In the genomic region with DNA sequence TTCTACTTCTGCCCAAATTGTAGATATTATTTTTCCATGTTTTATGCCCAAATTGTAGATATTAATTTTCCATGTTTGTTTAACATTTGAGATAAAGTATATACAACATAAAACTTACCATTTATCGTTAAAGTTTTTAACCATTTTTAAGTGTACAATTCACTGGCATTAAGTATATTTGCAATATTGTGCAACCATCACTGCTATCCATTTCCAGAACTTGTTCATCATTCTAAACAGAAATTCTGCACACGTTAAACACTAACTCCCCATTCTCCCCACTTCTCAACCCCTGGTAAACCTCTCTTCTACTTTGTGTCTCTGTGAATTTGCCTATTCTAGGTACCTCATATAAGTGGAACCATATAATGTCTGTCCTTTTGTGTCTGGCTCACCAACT, we compare ENCODE assay signal across 28 cellular contexts.
"Had no signal": no experiment of that assay in that cellular context is flagged by ENCODE, and none has a peak within 500 bp of the region (broad histone marks: within the 10 kb centered on the region; RNA-seq: fewer than 3 reads in every experiment).

No MANE protein-coding gene starts in this region.

- H3K27me3 ChIP-seq: brain microvascular endothelial cell, dorsolateral prefrontal cortex had no signal

- ATAC-seq: activated CD4-positive, alpha-beta T cell treated with anti-CD3 and anti-CD28 coated beads for 36 hours; activated CD8-positive, alpha-beta memory T cell treated with anti-CD3 and anti-CD28 coated beads, Interleukin-2, amount 10 ng/mL, durations not matched to agents 7 days and 5 days; activated CD8-positive, alpha-beta T cell treated with anti-CD3 and anti-CD28 coated beads, Interleukin-2, amount 10 ng/mL, durations not matched to agents 7 days and 5 days; activated T-helper 17 cell treated with anti-CD3 and anti-CD28 coated beads, Interleukin-2, amount 50 U/mL, for 72 hours; esophagus mucosa had no signal

- FAIRE-seq: astrocyte, bronchial epithelial cell, frontal cortex had no signal

- DNase-seq: activated CD4-positive, alpha-beta memory T cell treated with anti-CD3 and anti-CD28 coated beads for 36 hours; activated CD4-positive, alpha-beta T cell treated with anti-CD3 and anti-CD28 coated beads for 36 hours; activated CD4-positive, alpha-beta T cell treated with anti-CD3 and anti-CD28 coated beads, Interleukin-2, amount 10 ng/mL, durations not matched to agents 24 days and 14 days; activated CD4-positive, CD25-positive, alpha-beta regulatory T cell; activated CD4-positive, CD25-positive, alpha-beta regulatory T cell treated with anti-CD3 and anti-CD28 coated beads, Interleukin-2, amount 50 U/mL, for 72 hours; activated CD8-positive, alpha-beta memory T cell treated with anti-CD3 and anti-CD28 coated beads, Interleukin-2, amount 10 ng/mL, durations not matched to agents 7 days and 5 days; activated CD8-positive, alpha-beta memory T cell treated with anti-CD3 and anti-CD28 coated beads, Interleukin-2, amount 50 U/mL, for 4 hours; activated CD8-positive, alpha-beta T cell treated with anti-CD3 and anti-CD28 coated beads, Interleukin-2, amount 10 ng/mL, durations not matched to agents 7 days and 5 days; activated effector memory CD4-positive, alpha-beta T cell treated with Interleukin-2 at 50 U/mL for 16 hours; activated gamma-delta T cell treated with Interleukin-2 at 50 U/mL for 16 hours; activated naive CD4-positive, alpha-beta T cell treated with anti-CD3 and anti-CD28 coated beads, Interleukin-2, amount 50 U/mL, for 16 hours; activated naive CD4-positive, alpha-beta T cell treated with Interleukin-2 at 50 U/mL for 16 hours; activated T-cell treated with anti-CD3 and anti-CD28 coated beads, Interleukin-2, amount 50 U/mL, for 1 hour; amniotic stem cell; anterior cingulate cortex; brain microvascular endothelial cell; dorsolateral prefrontal cortex; effector memory CD4-positive, alpha-beta T cell; endodermal cell; foreskin fibroblast; head of caudate nucleus; T-helper 2 cell had no signal

- H3K36me3 ChIP-seq: brain microvascular endothelial cell had no signal

- H3K4me3 ChIP-seq: coronary artery had no signal

- H3K27ac ChIP-seq: brain microvascular endothelial cell, coronary artery had no signal
